In the genomic region with DNA sequence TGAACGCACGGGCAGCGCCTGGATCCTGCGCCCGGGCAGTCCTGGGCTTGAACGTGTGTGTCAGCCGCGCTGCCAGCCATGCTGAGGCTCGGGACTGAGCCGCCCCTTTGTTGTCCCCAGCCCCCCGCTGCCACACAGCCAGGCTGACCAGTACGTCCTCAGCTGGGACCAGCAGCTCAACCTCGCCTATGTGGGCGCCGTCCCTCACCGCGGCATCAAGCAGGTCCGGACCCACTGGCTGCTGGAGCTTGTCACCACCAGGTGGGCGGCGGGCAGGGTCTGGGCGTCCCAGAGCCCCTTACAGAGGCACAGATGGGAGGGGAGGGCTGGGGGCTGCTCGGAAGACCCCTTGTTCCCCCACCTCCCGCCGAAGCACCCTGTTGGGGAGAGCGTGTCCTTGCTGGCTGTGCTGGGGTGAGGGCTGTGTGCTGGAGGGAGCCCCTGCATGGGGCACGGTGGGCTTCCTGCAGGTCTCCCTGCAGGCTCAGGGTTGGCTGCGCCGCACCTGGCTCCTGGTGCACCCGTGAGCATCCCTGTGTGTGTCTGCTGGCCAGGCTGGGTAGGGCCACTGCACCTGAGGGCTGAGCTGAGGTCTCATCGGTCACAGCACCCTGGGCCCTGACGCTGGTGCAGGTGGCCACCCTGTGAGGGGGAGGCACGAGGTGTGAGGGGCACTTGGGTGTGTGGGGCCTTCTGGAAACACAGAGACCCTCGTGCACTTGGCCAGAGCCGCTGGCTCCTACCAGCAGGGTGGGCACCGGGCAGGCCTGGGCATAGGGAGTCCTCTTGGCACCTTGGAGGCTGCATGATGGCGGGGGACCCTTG, we compare ENCODE assay signal across 8 cellular contexts. TPM values are rescaled to one million over a fixed set of nuclear protein-coding genes. Genes with fewer than 3 reads are reported as not detected.
DNase-seq lines count a peak whose midpoint lies in the region; ATAC-seq and TF ChIP-seq lines count a peak whose summit lies in the region.

No MANE protein-coding gene starts in this region.

- H2BK5ac ChIP-seq in neuronal stem cell (ENCODE audit: low read length), result no peak overlapping the region

- CTCF ChIA-PET in OCI-LY7 (lab: Charles Lee; ENCODE audit: unreplicated experiment), result interaction anchor here (0.6 kb wide), 1 partner anchor 596 kb away, joined by 3 read pairs; no protein-coding TSS in a partner anchor

- H2BK15ac ChIP-seq in neuronal stem cell (ENCODE audit: low read length), result peak overlapping the region; percentile 92

- peak overlapping the region; percentile 72 for H2BK120ac ChIP-seq in neuronal stem cell (ENCODE audit: low read depth, low read length)

- H3K4me2 ChIP-seq in OCI-LY7 (ENCODE audit: low read length) (peak overlapping the region; percentile 66), neuronal stem cell (ENCODE audit: insufficient read depth, low read length, poor library complexity, severe bottlenecking) (peak overlapping the region; percentile 68)

- H3K9me3 ChIP-seq in OCI-LY7 (ENCODE audit: low read length) (no peaks in the 10 kb centered on the region), neuronal stem cell (replicated peaks in 1 of 2; ENCODE audit: control insufficient read depth in 2 of 2, insufficient read depth in 1 of 2, low read depth in 1 of 2, low read length in 2 of 2) (no peaks in the 10 kb centered on the region)

- no peaks in the 10 kb centered on the region for H3K9me2 ChIP-seq in OCI-LY7 (ENCODE audit: insufficient read depth, low read length)

- H3K36me3 ChIP-seq in OCI-LY7 (ENCODE audit: insufficient read depth, low read length) (no peaks in the 10 kb centered on the region), neuronal stem cell (replicated peaks in 1 of 2; ENCODE audit: control insufficient read depth in 2 of 2, insufficient read depth in 2 of 2, low read length in 2 of 2) (peaks cover 0 to 1% of the 10 kb centered on the region in 2 donors)

- intact Hi-C loops in OCI-LY7 (cut with micrococcal nuclease; ENCODE audit: unreplicated experiment), result loop anchor here (1.0 to 5.0 kb wide), 4 partner anchors 55 to 245 kb away; a partner anchor contains a TSS

- no peaks in the 10 kb centered on the region for H3K9me3 Mint-ChIP-seq in endothelial cell (ENCODE audit: unreplicated experiment)

- H2BK12ac ChIP-seq in neuronal stem cell (ENCODE audit: low read length), result peak overlapping the region; percentile 58

- peak overlapping the region; percentile 67 for H3K4me3 ChIP-seq in OCI-LY7 (ENCODE audit: low read depth, low read length, poor library complexity, severe bottlenecking)
- peak overlapping the region; percentile 54 to 86 for H3K4me3 ChIP-seq in neuronal stem cell (ENCODE audit: low read length in 2 of 2)

- H3K36me3 Mint-ChIP-seq in endothelial cell (ENCODE audit: low read depth, unreplicated experiment), result no peaks in the 10 kb centered on the region

- peaks cover 8% of the 10 kb centered on the region for H3K79me1 ChIP-seq in neuronal stem cell (ENCODE audit: low read depth, low read length)

- peak overlapping the region; percentile 82 for H3K14ac ChIP-seq in neuronal stem cell (ENCODE audit: low read length)

- no peak overlapping the region for H3K27ac Mint-ChIP-seq in endothelial cell (ENCODE audit: unreplicated experiment)

- peak overlapping the region; percentile 96 for H2AK5ac ChIP-seq in neuronal stem cell (ENCODE audit: low read depth, low read length)

- ATAC-seq in GM19452 (IDR thresholded peaks at IDR 0.05; ENCODE audit: unreplicated experiment), result no peak

- POLR2A ChIA-PET in OCI-LY7 (lab: Charles Lee), result interaction anchor here (1.0 kb wide), 1 partner anchor 194 kb away, joined by 3 read pairs; no protein-coding TSS in a partner anchor

- H4K8ac ChIP-seq in neuronal stem cell (ENCODE audit: low read depth, low read length), result no peak overlapping the region

- peak overlapping the region; percentile 66 for H3K4ac ChIP-seq in neuronal stem cell (ENCODE audit: low read length)

- H3K4me1 ChIP-seq in OCI-LY7 (ENCODE audit: insufficient read depth, low read length, poor library complexity, severe bottlenecking) (no peaks in the 10 kb centered on the region), neuronal stem cell (ENCODE audit: control insufficient read depth in 2 of 2, insufficient read depth in 1 of 2, low read depth in 1 of 2, low read length in 2 of 2) (peaks cover 3 to 15% of the 10 kb centered on the region in 2 donors)

- H4K91ac ChIP-seq in neuronal stem cell (ENCODE audit: low read depth, low read length, poor library complexity), result no peak overlapping the region

- BruUV-seq in OCI-LY7 (replicated peaks; lab: Mats Ljungman, UMichigan), result no TSS peak

- H3K4me3 Mint-ChIP-seq in endothelial cell (ENCODE audit: unreplicated experiment), result peak overlapping the region; percentile 69

- no peaks in the 10 kb centered on the region for H4K20me1 ChIP-seq in OCI-LY7 (ENCODE audit: insufficient read depth, low read length)

- H3K27ac ChIP-seq in C4-2B (peak overlapping the region; percentile 82), OCI-LY7 (ENCODE audit: low read depth, low read length, poor library complexity, severe bottlenecking) (no peak overlapping the region), neuronal stem cell (replicated peaks; ENCODE audit: low read length) (no peak overlapping the region)

- no peak for TF ChIP-seq CTCF in C4-2B (conservative IDR thresholded peaks at IDR 0.05)
- no peak for TF ChIP-seq CTCF in OCI-LY7 (conservative IDR thresholded peaks at IDR 0.05; ENCODE audit: low read length)
- TF ChIP-seq CTCF in endothelial cell (IDR thresholded peaks at IDR 0.05; ENCODE audit: unreplicated experiment), result no peak

- H2AFZ ChIP-seq in OCI-LY7 (ENCODE audit: low read length) (no peak overlapping the region), neuronal stem cell (ENCODE audit: low read length) (peak overlapping the region; percentile 93)

- no CpG with 5 or more reads among the region's 36 CpGs for WGBS in neuronal stem cell (ENCODE audit: extremely low coverage in 2 of 2, insufficient read length in 2 of 2, insufficient replicate concordance in 1 of 2), 2 donors

- H3K27me3 ChIP-seq in neuronal stem cell (ENCODE audit: control insufficient read depth in 3 of 3, insufficient read depth in 3 of 3, low read depth in 1 of 3, low read length in 3 of 3), result peaks cover 0 to 48% (median 4%) of the 10 kb centered on the region in 3 experiments

- DNase-seq in OCI-LY7 (ENCODE audit: low spot score) (no peak), endothelial cell (ENCODE audit: low spot score) (no peak), neuronal stem cell (ENCODE audit: low spot score) (no peak), ecto neural progenitor cell (ENCODE audit: low spot score) (no peak), NCI-H2171 treated with DMSO at 0.1 percent for 48 hours (lab: John Stamatoyannopoulos, UW) (no peak)
- no peak for DNase-seq in activated CD4-positive, CD25-positive, alpha-beta regulatory T cell treated with anti-CD3 and anti-CD28 coated beads, Interleukin-2, amount 50 U/mL, for 72 hours

- no peaks in the 10 kb centered on the region for H3K79me2 ChIP-seq in OCI-LY7 (ENCODE audit: insufficient read depth, low read depth, low read length)

- H3K23ac ChIP-seq in neuronal stem cell (ENCODE audit: low read depth, low read length, poor library complexity), result peak overlapping the region; percentile 91

- peaks cover 6% of the 10 kb centered on the region for H3K27me3 Mint-ChIP-seq in endothelial cell (ENCODE audit: unreplicated experiment)

- peak overlapping the region; percentile 12 for H3K9ac ChIP-seq in neuronal stem cell (ENCODE audit: low read depth, low read length, poor library complexity)

- peak overlapping the region; percentile 85 for H3K18ac ChIP-seq in neuronal stem cell (ENCODE audit: low read length)

- peaks cover 8% of the 10 kb centered on the region for H3K4me1 Mint-ChIP-seq in endothelial cell (ENCODE audit: unreplicated experiment)

RNA-seq across cellular contexts. Expression of a gene that starts 1.1 kb away (rescaled TPM):
- 9.3 and 15.7 TPM in 2 replicates for total RNA-seq in OCI-LY7 (2014; rRNA removed; shearing (Covaris generic))
- total RNA-seq in OCI-LY7 (2022), result 10.4 and 12.3 TPM in 2 replicates
- total RNA-seq in endothelial cell (ENCODE audit: unreplicated experiment), result 14.9 TPM
- polyA plus RNA-seq in neuronal stem cell (2013, experiment 1 of 2), result 6.9 TPM
- 5.7 TPM for polyA plus RNA-seq in neuronal stem cell (2013, experiment 2 of 2)

RNA-seq across cellular contexts. Expression of a gene that starts 5.3 kb away (rescaled TPM):
- not detected in 2 replicates for total RNA-seq in OCI-LY7 (2014; rRNA removed; shearing (Covaris generic))
- 0.30 TPM in 1 of 2 replicates, not detected in the other for total RNA-seq in OCI-LY7 (2022)
- not detected for total RNA-seq in endothelial cell (ENCODE audit: unreplicated experiment)
- polyA plus RNA-seq in neuronal stem cell (2013, experiment 1 of 2), result 0.13 TPM
- polyA plus RNA-seq in neuronal stem cell (2013, experiment 2 of 2), result 0.15 TPM

RNA-seq across cellular contexts. Expression of a gene that starts 14.5 kb away (rescaled TPM):
- total RNA-seq in OCI-LY7 (2014; rRNA removed; shearing (Covaris generic)), result 8.6 and 11.3 TPM in 2 replicates
- 13.0 and 15.2 TPM in 2 replicates for total RNA-seq in OCI-LY7 (2022)
- 14.5 TPM for total RNA-seq in endothelial cell (ENCODE audit: unreplicated experiment)
- 5.4 TPM for polyA plus RNA-seq in neuronal stem cell (2013, experiment 1 of 2)
- 5.2 TPM for polyA plus RNA-seq in neuronal stem cell (2013, experiment 2 of 2)

RNA-seq across cellular contexts. Expression of a gene that starts 23.5 kb away (rescaled TPM):
- total RNA-seq in OCI-LY7 (2014; rRNA removed; shearing (Covaris generic)), result 1.4 and 1.8 TPM in 2 replicates
- total RNA-seq in OCI-LY7 (2022), result 2.7 and 3.1 TPM in 2 replicates
- total RNA-seq in endothelial cell (ENCODE audit: unreplicated experiment), result 5.2 TPM
- 67.8 TPM for polyA plus RNA-seq in neuronal stem cell (2013, experiment 1 of 2)
- polyA plus RNA-seq in neuronal stem cell (2013, experiment 2 of 2), result 66.3 TPM

RNA-seq across cellular contexts. Expression of a gene that starts 55.6 kb away (rescaled TPM):
- total RNA-seq in OCI-LY7 (2014; rRNA removed; shearing (Covaris generic)), result 7.1 and 12.5 TPM in 2 replicates
- total RNA-seq in OCI-LY7 (2022) (31.9 and 33.1 TPM in 2 replicates), endothelial cell (ENCODE audit: unreplicated experiment) (31.4 TPM)
- 8.0 TPM for polyA plus RNA-seq in neuronal stem cell (2013, experiment 1 of 2)
- 7.7 TPM for polyA plus RNA-seq in neuronal stem cell (2013, experiment 2 of 2)
